Comparison of ENCODE assay signal across 1 cellular context in genomic region chr22:25456300-25457043, GRCh38.
A peak's percentile ranks its signal among the peaks of the same experiment; 100 is the strongest.
TF ChIP-seq lines count a peak whose summit lies in the region.

No MANE protein-coding gene starts in this region.

TF ChIP-seq in H1, 55 proteins besides CTCF, POLR2A, EP300 and RAD21:
- peak; percentile 34; the same call in 1 of the 2 replicates for TF ChIP-seq POLR2AphosphoS5 (IDR thresholded peaks at IDR 0.05; ENCODE audit: low read depth, low read length)
TF ChIP-seq in H1: peak in this region for 1; not testable (repeated sequence) for 54.
